ENCODE assay signal across 13 cellular contexts in the genomic region with DNA sequence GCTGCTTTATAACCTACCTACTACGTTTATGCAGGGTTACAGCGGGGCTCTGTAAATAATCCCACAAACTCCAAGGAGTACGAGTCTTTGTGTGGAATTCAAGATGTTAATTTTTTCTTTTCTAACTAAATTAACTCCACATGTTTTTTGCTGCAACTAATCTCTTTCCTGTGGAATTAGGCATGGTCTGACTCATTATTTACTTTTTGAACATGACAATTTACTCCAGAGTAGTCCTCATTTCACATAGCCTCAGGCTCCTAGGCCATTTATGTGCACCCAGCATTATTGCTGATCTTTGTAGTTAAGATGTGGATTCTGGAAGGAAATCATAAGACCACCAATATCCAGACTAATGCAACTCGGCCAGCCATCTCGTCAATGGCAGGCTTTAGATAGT.
A peak's percentile ranks its signal among the peaks of the same experiment; 100 is the strongest.
DNase-seq lines count a peak whose midpoint lies in the region; ATAC-seq and TF ChIP-seq lines count a peak whose summit lies in the region.
"Had no signal": no experiment of that assay in that cellular context is flagged by ENCODE, and none has a peak within 500 bp of the region (broad histone marks: within the 10 kb centered on the region; RNA-seq: fewer than 3 reads in every experiment).

No MANE protein-coding gene starts in this region.

- no peak for TF ChIP-seq EP300 in stomach (IDR thresholded peaks at IDR 0.05)

- peak; percentile 39 for DNase-seq in DMS53 (lab: John Stamatoyannopoulos, UW)
- DNase-seq in MG63: peak; percentile 22
- peak; percentile 89 for DNase-seq in dedifferentiated amniotic fluid mesenchymal stem cell (ENCODE audit: extremely low spot score)
- no peak for DNase-seq in osteocyte (ENCODE audit: extremely low spot score, unreplicated experiment)
- DNase-seq in stomach: no peak
- DNase-seq in stimulated activated CD4-positive, alpha-beta T cell treated with anti-CD3 and anti-CD28 coated beads, Interleukin-2, amount 100 ng/mL, for 48 hours: no peak
- DNase-seq: activated CD4-positive, alpha-beta T cell treated with anti-CD3 and anti-CD28 coated beads, Interleukin-2, amount 10 ng/mL, durations not matched to agents 24 days and 14 days; central memory CD4-positive, alpha-beta T cell; esophagus squamous epithelium; OCI-M1; stimulated activated naive CD8-positive, alpha-beta T cell treated with anti-CD3 and anti-CD28 coated beads, Interleukin-15, amount 100 ng/mL, for 72 hours had no signal

- intact Hi-C loops in stomach (cut with DNase I; ENCODE audit: low total_unique reads): no loop called here

- TF ChIP-seq POLR2A in stomach (IDR thresholded peaks at IDR 0.05): no peak

- H3K9me3 ChIP-seq in MG63 (no peaks in the 10 kb centered on the region; the same call in 1 of the 2 replicates), stomach (no peaks in the 10 kb centered on the region)
- H3K9me3 ChIP-seq: esophagus squamous epithelium had no signal

- no peaks in the 10 kb centered on the region for H3K36me3 Mint-ChIP-seq in osteocyte (ENCODE audit: unreplicated experiment)

- no peak overlapping the region for H3K27ac ChIP-seq in stomach

- TF ChIP-seq CTCF in osteocyte (IDR thresholded peaks at IDR 0.05) (no peak), stomach (IDR thresholded peaks at IDR 0.05) (no peak)

- no peaks in the 10 kb centered on the region for H3K27me3 Mint-ChIP-seq in osteocyte (ENCODE audit: unreplicated experiment)
- H3K27me3 Mint-ChIP-seq: activated CD4-positive, alpha-beta T cell treated with anti-CD3 and anti-CD28 coated beads, Interleukin-2, amount 10 ng/mL, durations not matched to agents 24 days and 14 days; stimulated activated naive CD8-positive, alpha-beta T cell treated with anti-CD3 and anti-CD28 coated beads, Interleukin-15, amount 100 ng/mL, for 72 hours had no signal

- H3K36me3 ChIP-seq in MG63 (no peaks in the 10 kb centered on the region), stomach (no peaks in the 10 kb centered on the region)
- H3K36me3 ChIP-seq: esophagus squamous epithelium had no signal

- H3K4me1 Mint-ChIP-seq in osteocyte (ENCODE audit: unreplicated experiment): peaks cover 16% of the 10 kb centered on the region
- H3K4me1 Mint-ChIP-seq: activated CD4-positive, alpha-beta T cell treated with anti-CD3 and anti-CD28 coated beads, Interleukin-2, amount 10 ng/mL, durations not matched to agents 24 days and 14 days; stimulated activated naive CD8-positive, alpha-beta T cell treated with anti-CD3 and anti-CD28 coated beads, Interleukin-15, amount 100 ng/mL, for 72 hours had no signal

- WGBS in stomach, 5 donors: 56 to 69% (median 60%) methylated on average over 5 of the region's 5 CpGs

- H3K9me3 Mint-ChIP-seq in osteocyte (ENCODE audit: unreplicated experiment): peaks cover 8% of the 10 kb centered on the region
- H3K9me3 Mint-ChIP-seq: activated CD4-positive, alpha-beta T cell treated with anti-CD3 and anti-CD28 coated beads, Interleukin-2, amount 10 ng/mL, durations not matched to agents 24 days and 14 days; stimulated activated naive CD8-positive, alpha-beta T cell treated with anti-CD3 and anti-CD28 coated beads, Interleukin-15, amount 100 ng/mL, for 72 hours had no signal

- ATAC-seq in GM18502 (IDR thresholded peaks at IDR 0.05; ENCODE audit: poor library complexity, unreplicated experiment) (no peak), HG02623 (IDR thresholded peaks at IDR 0.05; ENCODE audit: unreplicated experiment) (no peak)
- ATAC-seq: stimulated activated naive CD8-positive, alpha-beta T cell treated with anti-CD3 and anti-CD28 coated beads, Interleukin-15, amount 100 ng/mL, for 72 hours had no signal

- peaks cover 0 to 7% (median 0%) of the 10 kb centered on the region in 4 donors for H3K4me1 ChIP-seq in stomach

- peak overlapping the region; percentile 54 for H3K27ac Mint-ChIP-seq in osteocyte (ENCODE audit: unreplicated experiment)
- H3K27ac Mint-ChIP-seq: activated CD4-positive, alpha-beta T cell treated with anti-CD3 and anti-CD28 coated beads, Interleukin-2, amount 10 ng/mL, durations not matched to agents 24 days and 14 days; stimulated activated naive CD8-positive, alpha-beta T cell treated with anti-CD3 and anti-CD28 coated beads, Interleukin-15, amount 100 ng/mL, for 72 hours had no signal

- H3K27me3 ChIP-seq in MG63 (no peaks in the 10 kb centered on the region), stomach (no peaks in the 10 kb centered on the region)
- H3K27me3 ChIP-seq: esophagus squamous epithelium had no signal

- no peak overlapping the region for H3K4me3 Mint-ChIP-seq in osteocyte (ENCODE audit: unreplicated experiment)
- H3K4me3 Mint-ChIP-seq: activated CD4-positive, alpha-beta T cell treated with anti-CD3 and anti-CD28 coated beads, Interleukin-2, amount 10 ng/mL, durations not matched to agents 24 days and 14 days; stimulated activated naive CD8-positive, alpha-beta T cell treated with anti-CD3 and anti-CD28 coated beads, Interleukin-15, amount 100 ng/mL, for 72 hours had no signal

- H3K4me3 ChIP-seq in MG63 (no peak overlapping the region), stomach (no peak overlapping the region)
- H3K4me3 ChIP-seq: esophagus squamous epithelium had no signal

Comparison
In these comparisons a context has a peak if more than half of its experiments do, and no peak if none do; other contexts are left out.
1. DNase-seq: peak in DMS53 (single experiment), MG63 (single experiment) and dedifferentiated amniotic fluid mesenchymal stem cell (single experiment); none in osteocyte (single experiment), stomach (single experiment) and stimulated activated CD4-positive, alpha-beta T cell treated with anti-CD3 and anti-CD28 coated beads, Interleukin-2, amount 100 ng/mL, for 48 hours (0 of 2).